ENCODE assay signal across 2 cellular contexts in genomic region chr1:235910357-235911299, GRCh38.
TF ChIP-seq lines count a peak whose summit lies in the region.

No MANE protein-coding gene starts in this region.

TF ChIP-seq in SK-N-SH, 30 proteins besides CTCF, POLR2A, EP300 and RAD21 (continues in another document):
- TF ChIP-seq PBX3 (IDR thresholded peaks at IDR 0.05) (peak; percentile 93), POLR2AphosphoS5 (IDR thresholded peaks at IDR 0.05; ENCODE audit: low read depth, low read length) (peak; percentile 79; the same call in 1 of the 2 replicates), REST (IDR thresholded peaks at IDR 0.05; ENCODE audit: low read depth, low read length) (peak; percentile 51), FOXM1 (IDR thresholded peaks at IDR 0.05; ENCODE audit: low read depth) (peak; percentile 91), TAF1 (IDR thresholded peaks at IDR 0.05; ENCODE audit: borderline replicate concordance, low read depth, low read length) (peak; percentile 46; the same call in 1 of the 2 replicates), EZH2phosphoT487 (IDR thresholded peaks at IDR 0.05; ENCODE audit: borderline replicate concordance, low read depth) (no peak), GABPA (IDR thresholded peaks at IDR 0.05; ENCODE audit: low read depth) (no peak), MAX (IDR thresholded peaks at IDR 0.05; ENCODE audit: low read depth) (0 out of 2 replicates have a peak, but pooled peaks have one; percentile 66), SMC3 (IDR thresholded peaks at IDR 0.05; ENCODE audit: low read depth, low read length) (no peak), YY1 (IDR thresholded peaks at IDR 0.05; ENCODE audit: low read depth) (peak; percentile 85; the same call in 1 of the 2 replicates), MEF2A (IDR thresholded peaks at IDR 0.05; ENCODE audit: borderline replicate concordance, low read depth) (peak; percentile 95), GATA2 (CRISPR knock-in tag; IDR thresholded peaks at IDR 0.05) (peak; percentile 46), RFX5 (IDR thresholded peaks at IDR 0.05; ENCODE audit: low read length) (no peak), FOSL2 (IDR thresholded peaks at IDR 0.05; ENCODE audit: borderline replicate concordance, low read depth) (peak; percentile 99), TEAD4 (IDR thresholded peaks at IDR 0.05; ENCODE audit: borderline replicate concordance, insufficient read depth) (peak; percentile 96), IRF3 (IDR thresholded peaks at IDR 0.05; ENCODE audit: low read depth, low read length) (no peak), FOXJ3 (CRISPR knock-in tag; IDR thresholded peaks at IDR 0.05) (no peak), NFIC (IDR thresholded peaks at IDR 0.05; ENCODE audit: borderline replicate concordance) (peak; percentile 88), USF1 (IDR thresholded peaks at IDR 0.05; ENCODE audit: borderline replicate concordance, low read depth) (peak; percentile 21; the same call in 1 of the 2 replicates), SIN3A (IDR thresholded peaks at IDR 0.05; ENCODE audit: borderline replicate concordance, low read depth, low read length) (peak; percentile 31; the same call in 1 of the 2 replicates), TCF12 (IDR thresholded peaks at IDR 0.05) (peak; percentile 95), ZBTB33 (IDR thresholded peaks at IDR 0.05; ENCODE audit: borderline replicate concordance, low read depth) (peak; percentile 91), NRF1 (IDR thresholded peaks at IDR 0.05; ENCODE audit: low read depth, low read length) (no peak)

TF ChIP-seq in H1, 55 proteins besides CTCF, POLR2A, EP300 and RAD21:
- peak; percentile 84; the same call in 1 of the 2 replicates for TF ChIP-seq ATF2 (IDR thresholded peaks at IDR 0.05; ENCODE audit: low read length)
- no peak for TF ChIP-seq USF2 (IDR thresholded peaks at IDR 0.05; ENCODE audit: low read length)
- no peak for TF ChIP-seq SIX5 (IDR thresholded peaks at IDR 0.05; ENCODE audit: low read depth, low read length)
- no peak for TF ChIP-seq SP4 (IDR thresholded peaks at IDR 0.05; ENCODE audit: low read length)
- no peak for TF ChIP-seq EGR1 (IDR thresholded peaks at IDR 0.05; ENCODE audit: borderline replicate concordance, low read depth, low read length)
- TF ChIP-seq RNF2 (IDR thresholded peaks at IDR 0.05; ENCODE audit: borderline replicate concordance, low read depth, low read length, missing control alignments, poor library complexity, severe bottlenecking): no peak
- no peak for TF ChIP-seq GTF2F1 (IDR thresholded peaks at IDR 0.05; ENCODE audit: borderline replicate concordance, low read depth, low read length)
- TF ChIP-seq JUND (IDR thresholded peaks at IDR 0.05; ENCODE audit: low read length): peak; percentile 72
- TF ChIP-seq KDM4A (IDR thresholded peaks at IDR 0.05; ENCODE audit: low read depth, low read length, severe bottlenecking): no peak
- no peak for TF ChIP-seq BACH1 (IDR thresholded peaks at IDR 0.05; ENCODE audit: low read length)
- TF ChIP-seq CTBP2 (IDR thresholded peaks at IDR 0.05; ENCODE audit: borderline replicate concordance, insufficient read depth, insufficient read length, low read length): no peak
- TF ChIP-seq RBBP5 (IDR thresholded peaks at IDR 0.05; ENCODE audit: borderline replicate concordance, low read depth, low read length): no peak
- TF ChIP-seq POLR2AphosphoS5 (IDR thresholded peaks at IDR 0.05; ENCODE audit: low read depth, low read length): no peak
